In genomic region chr1:228456252-228457016, GRCh38 we compare ENCODE assay signal across 1 cellular context.
TF ChIP-seq lines count a peak whose summit lies in the region.

No MANE protein-coding gene starts in this region.

TF ChIP-seq in GM23338, 12 proteins besides CTCF, POLR2A, EP300 and RAD21 (continued from another document):
- no peak for TF ChIP-seq ZNF462 (CRISPR knock-in tag; IDR thresholded peaks at IDR 0.05)
- no peak for TF ChIP-seq ZNF114 (CRISPR knock-in tag; IDR thresholded peaks at IDR 0.05)
- no peak for TF ChIP-seq NANOG (IDR thresholded peaks at IDR 0.05; ENCODE audit: borderline replicate concordance)
- TF ChIP-seq POLR2AphosphoS5 (IDR thresholded peaks at IDR 0.05; ENCODE audit: low read depth) = no peak
- no peak for TF ChIP-seq EZH2 (IDR thresholded peaks at IDR 0.05; ENCODE audit: low read depth, unreplicated experiment)
- no peak for TF ChIP-seq STAT1 (IDR thresholded peaks at IDR 0.05; ENCODE audit: unreplicated experiment)
- TF ChIP-seq REST (IDR thresholded peaks at IDR 0.05; ENCODE audit: unreplicated experiment) = no peak
- TF ChIP-seq CREB1 (CRISPR knock-in tag; IDR thresholded peaks at IDR 0.05; ENCODE audit: low read depth) = no peak
